2 cellular contexts compared by ENCODE assay signal in genomic region chr18:12638634-12639124, GRCh38.
TF ChIP-seq lines count a peak whose summit lies in the region.

No MANE protein-coding gene starts in this region.

TF ChIP-seq in A549, 52 proteins besides CTCF, POLR2A, EP300 and RAD21:
- TF ChIP-seq RCOR1 (IDR thresholded peaks at IDR 0.05; ENCODE audit: low read depth, low read length), result no peak
- TF ChIP-seq CHD4 (IDR thresholded peaks at IDR 0.05; ENCODE audit: borderline replicate concordance), result no peak
- no peak for TF ChIP-seq MAX (IDR thresholded peaks at IDR 0.05)
- TF ChIP-seq PHF8 (IDR thresholded peaks at IDR 0.05; ENCODE audit: borderline replicate concordance, low read depth), result no peak
- TF ChIP-seq MAZ (IDR thresholded peaks at IDR 0.05; ENCODE audit: borderline replicate concordance, low read depth, low read length), result no peak
- no peak for TF ChIP-seq CEBPB (IDR thresholded peaks at IDR 0.05)
- no peak for TF ChIP-seq SREBF2 (IDR thresholded peaks at IDR 0.05)
- TF ChIP-seq SMC3 (IDR thresholded peaks at IDR 0.05), result no peak
- TF ChIP-seq, protein P1, sequence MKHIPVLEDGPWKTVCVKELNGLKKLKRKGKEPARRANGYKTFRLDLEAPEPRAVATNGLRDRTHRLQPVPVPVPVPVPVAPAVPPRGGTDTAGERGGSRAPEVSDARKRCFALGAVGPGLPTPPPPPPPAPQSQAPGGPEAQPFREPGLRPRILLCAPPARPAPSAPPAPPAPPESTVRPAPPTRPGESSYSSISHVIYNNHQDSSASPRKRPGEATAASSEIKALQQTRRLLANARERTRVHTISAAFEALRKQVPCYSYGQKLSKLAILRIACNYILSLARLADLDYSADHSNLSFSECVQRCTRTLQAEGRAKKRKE (CRISPR knock-in tag; IDR thresholded peaks at IDR 0.05; ENCODE audit: low read depth), result no peak
- no peak for TF ChIP-seq EHF (CRISPR knock-in tag; IDR thresholded peaks at IDR 0.05)
- no peak for TF ChIP-seq ZFP36 (IDR thresholded peaks at IDR 0.05; ENCODE audit: borderline replicate concordance, partially characterized antibody)

TF ChIP-seq in K562, 482 proteins besides CTCF, POLR2A, EP300 and RAD21:
- TF ChIP-seq ZNF316 (IDR thresholded peaks at IDR 0.05), result peak; percentile 28; the same call in 1 of the 2 replicates
- no peak for TF ChIP-seq ZBED1 (IDR thresholded peaks at IDR 0.05)
- TF ChIP-seq CEBPZ (IDR thresholded peaks at IDR 0.05; ENCODE audit: borderline replicate concordance, low read depth, low read length), result no peak
- TF ChIP-seq SMARCE1 (IDR thresholded peaks at IDR 0.05), result 0 out of 2 replicates have a peak, but pooled peaks have one; percentile 22
- TF ChIP-seq HBP1 (CRISPR knock-in tag; IDR thresholded peaks at IDR 0.05), result no peak
- peak; percentile 37; the same call in 1 of the 2 replicates for TF ChIP-seq SMARCA4 (IDR thresholded peaks at IDR 0.05)
- TF ChIP-seq TAL1 (IDR thresholded peaks at IDR 0.05), result peak; percentile 32; the same call in 1 of the 2 replicates
- no peak for TF ChIP-seq LCOR (CRISPR knock-in tag; IDR thresholded peaks at IDR 0.05)
- no peak for TF ChIP-seq ZNF57 (CRISPR knock-in tag; IDR thresholded peaks at IDR 0.05)
- TF ChIP-seq FOXA1 (IDR thresholded peaks at IDR 0.05; ENCODE audit: borderline replicate concordance), result no peak
- TF ChIP-seq SRSF9 (IDR thresholded peaks at IDR 0.05; ENCODE audit: borderline replicate concordance, low read depth, low read length), result no peak
- TF ChIP-seq ARID1B (IDR thresholded peaks at IDR 0.05), result peak; percentile 61
- peak; percentile 13; the same call in 1 of the 2 replicates for TF ChIP-seq TEAD4 (IDR thresholded peaks at IDR 0.05; ENCODE audit: low read length)
- TF ChIP-seq TEAD4 (CRISPR knock-in tag; IDR thresholded peaks at IDR 0.05; ENCODE audit: borderline replicate concordance), result no peak
- TF ChIP-seq DPF2 (IDR thresholded peaks at IDR 0.05), result 0 out of 2 replicates have a peak, but pooled peaks have one; percentile 38
- TF ChIP-seq SOX6 (IDR thresholded peaks at IDR 0.05), result peak; percentile 31; the same call in 1 of the 2 replicates
- TF ChIP-seq ZNF431 (CRISPR knock-in tag; IDR thresholded peaks at IDR 0.05), result no peak
- peak; percentile 91 for TF ChIP-seq ZNF766 (CRISPR knock-in tag; conservative IDR thresholded peaks at IDR 0.05)
- TF ChIP-seq MTA3 (IDR thresholded peaks at IDR 0.05; ENCODE audit: borderline replicate concordance), result 0 out of 2 replicates have a peak, but pooled peaks have one; percentile 13
- no peak for TF ChIP-seq ZNF707 (CRISPR knock-in tag; conservative IDR thresholded peaks at IDR 0.05)
- no peak for TF ChIP-seq AFF1 (IDR thresholded peaks at IDR 0.05; ENCODE audit: low read depth in 1 of 2, partially characterized antibody in 2 of 2)
- TF ChIP-seq TSC22D4 (tag; IDR thresholded peaks at IDR 0.05), result no peak
- no peak for TF ChIP-seq NCOA4 (IDR thresholded peaks at IDR 0.05; ENCODE audit: partially characterized antibody)
- peak; percentile 72; the same call in 1 of the 2 replicates for TF ChIP-seq CTBP1 (IDR thresholded peaks at IDR 0.05; ENCODE audit: borderline replicate concordance)
- TF ChIP-seq CBFA2T3 (IDR thresholded peaks at IDR 0.05), result peak; percentile 55
- TF ChIP-seq CBFA2T2 (conservative IDR thresholded peaks at IDR 0.05), result 0 out of 2 replicates have a peak, but pooled peaks have one; percentile 14
- peak in 1 of 2 experiments; percentile 60; a peak in 1 of 4 replicates for TF ChIP-seq RCOR1 (IDR thresholded peaks at IDR 0.05; ENCODE audit: borderline replicate concordance in 1 of 2, low read depth in 2 of 2, low read length in 2 of 2)
- TF ChIP-seq GATA2 (CRISPR knock-in tag; IDR thresholded peaks at IDR 0.05), result 0 out of 2 replicates have a peak, but pooled peaks have one; percentile 33
- TF ChIP-seq ZNF75A (CRISPR knock-in tag; IDR thresholded peaks at IDR 0.05), result no peak
- no peak for TF ChIP-seq SNRNP70 (optimal IDR thresholded peaks at IDR 0.05; ENCODE audit: low read depth, low read length)
- TF ChIP-seq ZNF639 (CRISPR knock-in tag; conservative IDR thresholded peaks at IDR 0.05 in 1 of 2, IDR thresholded peaks at IDR 0.05 in 1 of 2), result no peak
